8 cellular contexts compared by ENCODE assay signal in the genomic region with DNA sequence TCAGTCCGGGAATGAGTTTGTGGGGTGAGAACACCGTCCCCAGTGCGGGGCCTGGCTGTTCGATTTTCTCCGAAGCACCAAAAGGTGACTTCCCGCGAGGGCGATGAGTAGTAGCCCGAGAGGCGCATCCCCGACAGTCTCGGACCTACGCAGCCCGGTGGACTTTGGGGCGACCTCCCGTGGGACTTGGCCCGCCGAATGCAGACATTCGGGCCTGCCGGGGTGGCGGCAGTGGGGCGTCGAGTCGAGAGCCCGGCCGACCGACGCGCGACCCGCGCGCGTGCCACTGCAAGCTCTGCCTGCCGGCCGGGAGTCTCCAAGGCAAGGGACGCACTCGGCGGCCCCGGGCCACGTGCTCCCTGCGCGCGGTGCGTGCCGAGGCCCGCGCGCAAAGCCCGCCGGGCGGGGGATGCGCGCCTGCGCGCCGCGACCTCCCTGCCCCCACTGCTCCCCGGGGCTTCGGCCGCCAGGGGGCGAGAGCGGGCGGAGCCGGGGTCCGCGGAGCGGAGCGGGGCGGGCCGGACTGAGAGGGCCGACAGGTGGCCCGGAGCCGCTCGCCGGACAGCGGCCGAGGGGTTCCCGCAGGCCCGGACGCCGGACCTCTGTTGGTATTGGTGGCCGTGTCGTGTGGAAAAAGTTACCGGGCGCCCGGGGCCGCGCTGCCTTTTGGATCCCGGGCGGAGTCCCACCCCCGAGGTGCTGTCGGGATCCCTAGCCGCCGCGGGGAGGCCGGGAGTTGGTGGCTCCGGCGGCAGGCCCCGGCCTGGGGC. TPM values are rescaled to one million over a fixed set of nuclear protein-coding genes. Genes with fewer than 3 reads are reported as not detected.
DNase-seq lines count a peak whose midpoint lies in the region; ATAC-seq and TF ChIP-seq lines count a peak whose summit lies in the region.

No MANE protein-coding gene starts in this region.

- no peaks in the 10 kb centered on the region for H3K27me3 ChIP-seq in KMS-11 (ENCODE audit: insufficient read depth, low read depth)
- H3K27me3 ChIP-seq in adrenal gland = no peaks in the 10 kb centered on the region
- no peaks in the 10 kb centered on the region for H3K27me3 ChIP-seq in left ventricle myocardium inferior (ENCODE audit: low read depth)

- TF ChIP-seq POLR2A in adrenal gland (IDR thresholded peaks at IDR 0.05) = peak; percentile 88 to 92

- H3K4me1 ChIP-seq in KMS-11 (ENCODE audit: low read depth, poor library complexity, severe bottlenecking) = peaks cover 38% of the 10 kb centered on the region
- peaks cover 24 to 46% of the 10 kb centered on the region in 2 donors for H3K4me1 ChIP-seq in adrenal gland (replicated peaks in 1 of 2)
- H3K4me1 ChIP-seq in left ventricle myocardium inferior = peaks cover 83% of the 10 kb centered on the region

- peaks cover 0 to 2% (median 0%) of the 10 kb centered on the region in 7 donors for H3K9me3 Mint-ChIP-seq in CD14-positive monocyte
- no peaks in the 10 kb centered on the region for H3K9me3 Mint-ChIP-seq in type B pancreatic cell

- 0% methylated on average over 4 to 100 of the region's 100 CpGs for WGBS in adrenal gland, 4 donors

- H3K79me2 ChIP-seq in KMS-11 (ENCODE audit: insufficient read depth, low read depth) = peaks cover 55% of the 10 kb centered on the region

- H3K9me3 ChIP-seq in adrenal gland (replicated peaks in 1 of 3) (no peaks in the 10 kb centered on the region), left ventricle myocardium inferior (replicated peaks) (no peaks in the 10 kb centered on the region)

- H3K4me3 ChIP-seq in KMS-11 (IDR thresholded peaks at IDR 0.05; ENCODE audit: insufficient read depth, low read depth, low read length) (peak overlapping the region; percentile 43), adrenal gland (peak overlapping the region; percentile 66 to 97 (median 86)), left ventricle myocardium inferior (peak overlapping the region; percentile 100)

- TF ChIP-seq CTCF in CD14-positive monocyte (IDR thresholded peaks at IDR 0.05) (peak; percentile 96), KMS-11 (conservative IDR thresholded peaks at IDR 0.05; ENCODE audit: low read depth, low read length) (peak; percentile 48), adrenal gland (IDR thresholded peaks at IDR 0.05) (peak in 5 of 6 experiments; percentile 10 to 100 (median 92)), left ventricle myocardium inferior (IDR thresholded peaks at IDR 0.05; ENCODE audit: borderline replicate concordance) (peak; percentile 93), type B pancreatic cell (conservative IDR thresholded peaks at IDR 0.05) (peak; percentile 90)

- peaks cover 38% of the 10 kb centered on the region for H3K4me1 Mint-ChIP-seq in CD14-positive monocyte
- peaks cover 24% of the 10 kb centered on the region for H3K4me1 Mint-ChIP-seq in type B pancreatic cell (ENCODE audit: unreplicated experiment)

- peak overlapping the region; percentile 100 for H3K27ac ChIP-seq in KMS-11
- H3K27ac ChIP-seq in adrenal gland = peak overlapping the region; percentile 96 to 100 (median 97)
- H3K27ac ChIP-seq in left ventricle myocardium inferior (replicated peaks) = peak overlapping the region; percentile 99

- peak overlapping the region; percentile 91 to 100 (median 96) for H3K27ac Mint-ChIP-seq in CD14-positive monocyte
- peak overlapping the region; percentile 93 for H3K27ac Mint-ChIP-seq in type B pancreatic cell

- H3K4me2 ChIP-seq in KMS-11 = peak overlapping the region; percentile 99

- H3K36me3 ChIP-seq in KMS-11 (ENCODE audit: insufficient read depth) (peaks cover 22% of the 10 kb centered on the region; the same call in 1 of the 2 replicates), adrenal gland (replicated peaks in 1 of 2) (peaks cover 0 to 26% of the 10 kb centered on the region in 2 donors), left ventricle myocardium inferior (peaks cover 20% of the 10 kb centered on the region)

- H3K36me3 Mint-ChIP-seq in CD14-positive monocyte = peaks cover 21 to 31% of the 10 kb centered on the region in 2 donors
- H3K36me3 Mint-ChIP-seq in type B pancreatic cell = peaks cover 15% of the 10 kb centered on the region

- H3K9ac ChIP-seq in KMS-11 = peak overlapping the region; percentile 99

- H3K4me3 Mint-ChIP-seq in CD14-positive monocyte (peak overlapping the region; percentile 91 to 93), type B pancreatic cell (peak overlapping the region; percentile 92)

- peaks cover 0 to 4% (median 0%) of the 10 kb centered on the region in 3 donors for H3K27me3 Mint-ChIP-seq in CD14-positive monocyte (ENCODE audit: low read depth in 3 of 3)
- H3K27me3 Mint-ChIP-seq in type B pancreatic cell = peaks cover 8% of the 10 kb centered on the region

- peak; percentile 83 for DNase-seq in CD14-positive monocyte (ENCODE audit: low spot score)
- DNase-seq in T follicular helper cell (ENCODE audit: low read depth) = peak; percentile 81
- peak; percentile 82 to 93 (median 86) for DNase-seq in adrenal gland
- DNase-seq in left ventricle myocardium inferior = peak; percentile 82
- peak; percentile 95 for DNase-seq in posterior vena cava (ENCODE audit: low spot score)
- peak; percentile 94 for DNase-seq in type B pancreatic cell (ENCODE audit: extremely low spot score, unreplicated experiment)

- no peak overlapping the region for H2AFZ ChIP-seq in KMS-11 (ENCODE audit: low read depth)

- peaks cover 25% of the 10 kb centered on the region for H4K20me1 ChIP-seq in KMS-11 (ENCODE audit: insufficient read depth)

- intact Hi-C loops in CD14-positive monocyte (cut with micrococcal nuclease) (loop anchor here (5.0 to 10.0 kb wide), 3 partner anchors 72 to 195 kb away; a partner anchor contains a TSS), adrenal gland (cut with DNase I) (loop anchor here in 1 of 2 donors (5.0 kb wide), 1 partner anchor 98 kb away; no protein-coding TSS in a partner anchor), left ventricle myocardium inferior (cut with micrococcal nuclease) (loop anchor here (2.0 kb wide), 1 partner anchor 33 kb away; no protein-coding TSS in a partner anchor), posterior vena cava (cut with DNase I) (no loop called here)

- ATAC-seq in GM19328 (IDR thresholded peaks at IDR 0.05; ENCODE audit: unreplicated experiment) = peak; percentile 15

RNA-seq across cellular contexts. Expression of a gene that starts 1.8 kb away (rescaled TPM):
- 1,000 to 10,000 TPM; 1,072 to 1,127 TPM for polyA plus RNA-seq in CD14-positive monocyte
- 100 to 1,000 TPM; 346 to 719 (median 451) TPM for total RNA-seq in adrenal gland
- 1,000 to 10,000 TPM; 1,074 to 1,198 (median 1,079) TPM for polyA plus RNA-seq in adrenal gland
- total RNA-seq in left ventricle myocardium inferior = 209 TPM
- total RNA-seq in posterior vena cava = 100 to 1,000 TPM; 772 to 863 TPM
- total RNA-seq in type B pancreatic cell (ENCODE audit: low replicate concordance) = 969 and 1,228 TPM in 2 replicates

Comparison
In these comparisons a context has a peak if more than half of its experiments do, and no peak if none do; other contexts are left out.
1. Peak in every context shown above with its lines: DNase-seq, ATAC-seq, H3K4me3 ChIP-seq and H3K27ac ChIP-seq.
2. H3K4me3 ChIP-seq: peak in every context shown above with its lines; median percentile 100 in left ventricle myocardium inferior; 86 in adrenal gland; 43 in KMS-11.
3. intact Hi-C loops: an anchor here in CD14-positive monocyte (5.0 to 10.0 kb wide) and left ventricle myocardium inferior (2.0 kb wide); none called in posterior vena cava.